17 cellular contexts compared by ENCODE assay signal in genomic region chr3:127887321-127887720, GRCh38. TPM values are rescaled to one million over a fixed set of nuclear protein-coding genes. Genes with fewer than 3 reads are reported as not detected.
DNase-seq lines count a peak whose midpoint lies in the region; FAIRE-seq and TF ChIP-seq lines count a peak whose summit lies in the region.
"Had no signal": no experiment of that assay in that cellular context is flagged by ENCODE, and none has a peak within 500 bp of the region (broad histone marks: within the 10 kb centered on the region; RNA-seq: fewer than 3 reads in every experiment).

No MANE protein-coding gene starts in this region.

- H4K20me1 ChIP-seq in Karpas-422 (ENCODE audit: insufficient read depth, low read depth, low read length), result no peaks in the 10 kb centered on the region

- H3K27me3 ChIP-seq in BE2C (no peaks in the 10 kb centered on the region), Karpas-422 (ENCODE audit: low read length) (no peaks in the 10 kb centered on the region; the same call in 1 of the 2 replicates)
- H3K27me3 ChIP-seq: testis had no signal

- no peak for TF ChIP-seq CTCF in fibroblast of mammary gland (conservative IDR thresholded peaks at IDR 0.05; ENCODE audit: control insufficient read depth, insufficient read depth, low read depth, low read length)
- no peak for TF ChIP-seq CTCF in BE2C (IDR thresholded peaks at IDR 0.05; ENCODE audit: low read depth, low read length)

- DNase-seq in A172 (ENCODE audit: low spot score), result peak; percentile 74
- DNase-seq in GDM1 (lab: John Stamatoyannopoulos, UW), result peak; percentile 21
- peak; percentile 65 for DNase-seq in RCC 7860 (ENCODE audit: low spot score)
- peak; percentile 59 for DNase-seq in fibroblast of mammary gland (ENCODE audit: low read depth)
- DNase-seq in BE2C, result no peak
- DNase-seq in erythroblast (lab: John Stamatoyannopoulos, UW), result no peak
- no peak for DNase-seq in NCI-H2081 (lab: John Stamatoyannopoulos, UW)
- DNase-seq in Karpas-422, result no peak
- DNase-seq: activated CD8-positive, alpha-beta memory T cell treated with anti-CD3 and anti-CD28 coated beads for 24 hours; activated effector memory CD4-positive, alpha-beta T cell treated with Interleukin-2 at 50 U/mL for 16 hours; dermis blood vessel endothelial cell; NCI-H1092 treated with DMSO at 0.1 percent for 48 hours; NCI-H446 treated with DMSO at 0.1 percent for 48 hours; testis had no signal

- H3K9me3 ChIP-seq in BE2C (no peaks in the 10 kb centered on the region), Karpas-422 (ENCODE audit: low read length) (no peaks in the 10 kb centered on the region; the same call in 1 of the 2 replicates)
- H3K9me3 ChIP-seq: testis had no signal

- no peak overlapping the region for H2AFZ ChIP-seq in Karpas-422 (ENCODE audit: low read length)

- no peaks in the 10 kb centered on the region for H3K79me2 ChIP-seq in Karpas-422 (ENCODE audit: low read length)

- H3K36me3 ChIP-seq in BE2C, result no peaks in the 10 kb centered on the region
- H3K36me3 ChIP-seq in Karpas-422 (ENCODE audit: insufficient read depth, low read length), result no peaks in the 10 kb centered on the region

- no peak for FAIRE-seq in RCC 7860 (lab: Jason Lieb, UNC)

- no peaks in the 10 kb centered on the region for H3K9me2 ChIP-seq in Karpas-422 (replicated peaks; ENCODE audit: insufficient read depth, low read length)

- no peak overlapping the region for H3K4me2 ChIP-seq in Karpas-422 (ENCODE audit: low read depth, low read length, poor library complexity, severe bottlenecking)

- H3K27ac ChIP-seq in Karpas-422 (ENCODE audit: low read length), result no peak overlapping the region
- H3K27ac ChIP-seq: SK-N-MC, testis had no signal

- H3K4me3 ChIP-seq in fibroblast of mammary gland (ENCODE audit: control insufficient read depth, low read depth, low read length) (no peak overlapping the region), BE2C (ENCODE audit: low read depth, low read length) (no peak overlapping the region), Karpas-422 (ENCODE audit: low read length) (no peak overlapping the region)
- H3K4me3 ChIP-seq: SK-N-MC, testis had no signal

- no peak overlapping the region for H3K9ac ChIP-seq in Karpas-422 (ENCODE audit: low read length)

- no peak for TF ChIP-seq POLR2A in erythroblast (IDR thresholded peaks at IDR 0.05; ENCODE audit: low read length)

- no peaks in the 10 kb centered on the region; the same call in 1 of the 2 replicates for H3K4me1 ChIP-seq in BE2C
- H3K4me1 ChIP-seq in Karpas-422 (ENCODE audit: low read length), result peaks cover 15% of the 10 kb centered on the region

RNA-seq across cellular contexts. Expression of gene KBTBD12, which starts 27.7 kb away (rescaled TPM):
- total RNA-seq in A172 (2014; rRNA removed; shearing (Covaris generic)), result not detected in 2 replicates
- 0.17 TPM for polyA plus RNA-seq in BE2C (2012; ENCODE audit: insufficient read depth, insufficient read length, low read depth)
- total RNA-seq in Karpas-422 (2014; rRNA removed; shearing (Covaris generic); ENCODE audit: low replicate concordance), result not detected in 2 replicates
- total RNA-seq: dermis blood vessel endothelial cell, H4, OCI-LY7 had no signal

Comparison
In these comparisons a context has a peak if more than half of its experiments do, and no peak if none do; other contexts are left out.
1. DNase-seq: peak in A172 (single experiment), GDM1 (single experiment), RCC 7860 (single experiment) and fibroblast of mammary gland (single experiment); none in BE2C (single experiment), erythroblast (0 of 2), NCI-H2081 (0 of 2) and Karpas-422 (single experiment).